ENCODE assay signal across 2 cellular contexts in the genomic region with DNA sequence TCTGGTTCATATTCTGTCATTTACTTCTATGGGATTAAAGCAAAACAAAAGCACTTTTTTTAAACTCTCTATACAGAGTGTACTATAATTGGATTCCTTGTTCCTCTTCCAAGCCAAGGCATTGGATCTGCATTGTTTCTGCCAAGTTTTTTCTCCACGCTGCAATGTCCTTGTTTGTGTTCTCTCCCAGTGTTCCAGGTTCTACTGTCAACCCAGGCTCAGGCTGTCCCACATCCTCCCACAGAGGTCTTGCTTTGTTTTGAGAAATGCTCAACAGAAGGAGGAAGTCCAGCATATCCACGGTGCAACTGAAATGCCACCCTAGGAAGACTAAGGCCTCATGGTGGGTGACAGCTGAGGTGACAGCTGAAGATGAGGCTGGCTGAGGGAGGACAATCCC.
TF ChIP-seq lines count a peak whose summit lies in the region.

No MANE protein-coding gene starts in this region.

TF ChIP-seq in SK-N-SH treated with all-trans-retinoic acid at 6 μM for 48 hours, 23 proteins besides CTCF, POLR2A, EP300 and RAD21 (continued from another document):
- TF ChIP-seq, protein P1, sequence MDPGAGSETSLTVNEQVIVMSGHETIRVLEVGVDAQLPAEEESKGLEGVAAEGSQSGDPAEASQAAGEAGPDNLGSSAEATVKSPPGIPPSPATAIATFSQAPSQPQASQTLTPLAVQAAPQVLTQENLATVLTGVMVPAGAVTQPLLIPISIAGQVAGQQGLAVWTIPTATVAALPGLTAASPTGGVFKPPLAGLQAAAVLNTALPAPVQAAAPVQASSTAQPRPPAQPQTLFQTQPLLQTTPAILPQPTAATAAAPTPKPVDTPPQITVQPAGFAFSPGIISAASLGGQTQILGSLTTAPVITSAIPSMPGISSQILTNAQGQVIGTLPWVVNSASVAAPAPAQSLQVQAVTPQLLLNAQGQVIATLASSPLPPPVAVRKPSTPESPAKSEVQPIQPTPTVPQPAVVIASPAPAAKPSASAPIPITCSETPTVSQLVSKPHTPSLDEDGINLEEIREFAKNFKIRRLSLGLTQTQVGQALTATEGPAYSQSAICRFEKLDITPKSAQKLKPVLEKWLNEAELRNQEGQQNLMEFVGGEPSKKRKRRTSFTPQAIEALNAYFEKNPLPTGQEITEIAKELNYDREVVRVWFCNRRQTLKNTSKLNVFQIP (CRISPR knock-in tag; IDR thresholded peaks at IDR 0.05; ENCODE audit: borderline replicate concordance, low read depth): no peak
- no peak for TF ChIP-seq TOX (CRISPR knock-in tag; IDR thresholded peaks at IDR 0.05; ENCODE audit: borderline replicate concordance)
- TF ChIP-seq OSR1 (CRISPR knock-in tag; IDR thresholded peaks at IDR 0.05): no peak
- no peak for TF ChIP-seq SNAI2 (CRISPR knock-in tag; IDR thresholded peaks at IDR 0.05)
- TF ChIP-seq, protein P2, sequence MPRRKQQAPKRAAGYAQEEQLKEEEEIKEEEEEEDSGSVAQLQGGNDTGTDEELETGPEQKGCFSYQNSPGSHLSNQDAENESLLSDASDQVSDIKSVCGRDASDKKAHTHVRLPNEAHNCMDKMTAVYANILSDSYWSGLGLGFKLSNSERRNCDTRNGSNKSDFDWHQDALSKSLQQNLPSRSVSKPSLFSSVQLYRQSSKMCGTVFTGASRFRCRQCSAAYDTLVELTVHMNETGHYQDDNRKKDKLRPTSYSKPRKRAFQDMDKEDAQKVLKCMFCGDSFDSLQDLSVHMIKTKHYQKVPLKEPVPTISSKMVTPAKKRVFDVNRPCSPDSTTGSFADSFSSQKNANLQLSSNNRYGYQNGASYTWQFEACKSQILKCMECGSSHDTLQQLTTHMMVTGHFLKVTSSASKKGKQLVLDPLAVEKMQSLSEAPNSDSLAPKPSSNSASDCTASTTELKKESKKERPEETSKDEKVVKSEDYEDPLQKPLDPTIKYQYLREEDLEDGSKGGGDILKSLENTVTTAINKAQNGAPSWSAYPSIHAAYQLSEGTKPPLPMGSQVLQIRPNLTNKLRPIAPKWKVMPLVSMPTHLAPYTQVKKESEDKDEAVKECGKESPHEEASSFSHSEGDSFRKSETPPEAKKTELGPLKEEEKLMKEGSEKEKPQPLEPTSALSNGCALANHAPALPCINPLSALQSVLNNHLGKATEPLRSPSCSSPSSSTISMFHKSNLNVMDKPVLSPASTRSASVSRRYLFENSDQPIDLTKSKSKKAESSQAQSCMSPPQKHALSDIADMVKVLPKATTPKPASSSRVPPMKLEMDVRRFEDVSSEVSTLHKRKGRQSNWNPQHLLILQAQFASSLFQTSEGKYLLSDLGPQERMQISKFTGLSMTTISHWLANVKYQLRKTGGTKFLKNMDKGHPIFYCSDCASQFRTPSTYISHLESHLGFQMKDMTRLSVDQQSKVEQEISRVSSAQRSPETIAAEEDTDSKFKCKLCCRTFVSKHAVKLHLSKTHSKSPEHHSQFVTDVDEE (CRISPR knock-in tag; IDR thresholded peaks at IDR 0.05): no peak
- TF ChIP-seq ZNF70 (CRISPR knock-in tag; IDR thresholded peaks at IDR 0.05): no peak
- TF ChIP-seq ZFP30 (CRISPR knock-in tag; IDR thresholded peaks at IDR 0.05): no peak
- TF ChIP-seq ARNTL (CRISPR knock-in tag; IDR thresholded peaks at IDR 0.05; ENCODE audit: borderline replicate concordance, low read depth): no peak

TF ChIP-seq in SK-N-SH, 30 proteins besides CTCF, POLR2A, EP300 and RAD21 (continued from another document):
- TF ChIP-seq, protein P3, sequence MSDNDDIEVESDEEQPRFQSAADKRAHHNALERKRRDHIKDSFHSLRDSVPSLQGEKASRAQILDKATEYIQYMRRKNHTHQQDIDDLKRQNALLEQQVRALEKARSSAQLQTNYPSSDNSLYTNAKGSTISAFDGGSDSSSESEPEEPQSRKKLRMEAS (IDR thresholded peaks at IDR 0.05; ENCODE audit: low read depth): no peak
- TF ChIP-seq NRF1 (IDR thresholded peaks at IDR 0.05; ENCODE audit: low read depth, low read length) (no peak), ELF1 (IDR thresholded peaks at IDR 0.05) (no peak), FOXM1 (IDR thresholded peaks at IDR 0.05; ENCODE audit: low read depth) (no peak), SIN3A (IDR thresholded peaks at IDR 0.05; ENCODE audit: borderline replicate concordance, low read depth, low read length) (no peak), YY1 (IDR thresholded peaks at IDR 0.05; ENCODE audit: low read depth) (no peak), JUND (IDR thresholded peaks at IDR 0.05) (no peak), TAF1 (IDR thresholded peaks at IDR 0.05; ENCODE audit: borderline replicate concordance, low read depth, low read length) (no peak)
